ENCODE assay signal across 19 cellular contexts in genomic region chr22:33854724-33855123, GRCh38.
DNase-seq lines count a peak whose midpoint lies in the region; ATAC-seq and TF ChIP-seq lines count a peak whose summit lies in the region.
"Had no signal": no experiment of that assay in that cellular context is flagged by ENCODE, and none has a peak within 500 bp of the region (broad histone marks: within the 10 kb centered on the region; RNA-seq: fewer than 3 reads in every experiment).

No MANE protein-coding gene starts in this region.

- H3K4me3 Mint-ChIP-seq in CD8-positive, alpha-beta T cell: peak overlapping the region; percentile 63
- H3K4me3 Mint-ChIP-seq in effector memory CD8-positive, alpha-beta T cell: peak overlapping the region; percentile 88

- H3K27me3 Mint-ChIP-seq in CD8-positive, alpha-beta T cell (ENCODE audit: low read depth): no peaks in the 10 kb centered on the region
- no peaks in the 10 kb centered on the region for H3K27me3 Mint-ChIP-seq in effector memory CD8-positive, alpha-beta T cell

- TF ChIP-seq POLR2A in gastrocnemius medialis (IDR thresholded peaks at IDR 0.05): no peak

- H3K36me3 Mint-ChIP-seq in CD8-positive, alpha-beta T cell: no peaks in the 10 kb centered on the region
- H3K36me3 Mint-ChIP-seq in effector memory CD8-positive, alpha-beta T cell (ENCODE audit: insufficient read depth): no peaks in the 10 kb centered on the region

- H3K9me3 ChIP-seq in CD8-positive, alpha-beta T cell (ENCODE audit: low read length): no peaks in the 10 kb centered on the region
- H3K9me3 ChIP-seq in OCI-LY1 (ENCODE audit: low read length): no peaks in the 10 kb centered on the region
- H3K9me3 ChIP-seq in gastrocnemius medialis: no peaks in the 10 kb centered on the region

- H3K4me1 ChIP-seq in CD8-positive, alpha-beta T cell (ENCODE audit: insufficient read depth, low read length): no peaks in the 10 kb centered on the region
- H3K4me1 ChIP-seq in OCI-LY1 (ENCODE audit: insufficient read depth, low read length, severe bottlenecking) (peaks cover 23% of the 10 kb centered on the region), gastrocnemius medialis (peaks cover 31 to 37% of the 10 kb centered on the region in 2 donors)

- no peak for TF ChIP-seq CTCF in CD8-positive, alpha-beta T cell (IDR thresholded peaks at IDR 0.05)
- TF ChIP-seq CTCF in OCI-LY1 (IDR thresholded peaks at IDR 0.05; ENCODE audit: low read length) (no peak), gastrocnemius medialis (IDR thresholded peaks at IDR 0.05 in 4 of 5, conservative IDR thresholded peaks at IDR 0.05 in 1 of 5) (no peak)

- no peak overlapping the region for H3K27ac Mint-ChIP-seq in CD8-positive, alpha-beta T cell
- no peak overlapping the region for H3K27ac Mint-ChIP-seq in effector memory CD8-positive, alpha-beta T cell

- intact Hi-C loops in CD8-positive, alpha-beta T cell (cut with DNase I, micrococcal nuclease): no loop called here
- intact Hi-C loops in gastrocnemius medialis (cut with DNase I; ENCODE audit: low total_unique reads): no loop called here

- H2AFZ ChIP-seq in OCI-LY1 (ENCODE audit: low read length): no peak overlapping the region

- no peaks in the 10 kb centered on the region for H4K20me1 ChIP-seq in OCI-LY1 (ENCODE audit: insufficient read depth, low read length)

- no peaks in the 10 kb centered on the region for H3F3A ChIP-seq in OCI-LY1 (ENCODE audit: insufficient read depth, low read length)

- H3K36me3 ChIP-seq in CD8-positive, alpha-beta T cell (ENCODE audit: insufficient read depth, low read length): no peaks in the 10 kb centered on the region
- no peaks in the 10 kb centered on the region for H3K36me3 ChIP-seq in OCI-LY1 (ENCODE audit: insufficient read depth, low read length)
- H3K36me3 ChIP-seq in gastrocnemius medialis: no peaks in the 10 kb centered on the region

- H3K4me3 ChIP-seq in CD8-positive, alpha-beta T cell (ENCODE audit: low read depth, low read length): no peak overlapping the region
- no peak overlapping the region for H3K4me3 ChIP-seq in OCI-LY1 (ENCODE audit: low read depth, low read length, poor library complexity, severe bottlenecking)
- H3K4me3 ChIP-seq in gastrocnemius medialis: no peak overlapping the region

- H3K9me2 ChIP-seq in OCI-LY1 (ENCODE audit: low read depth, low read length): no peaks in the 10 kb centered on the region

- H3K79me2 ChIP-seq in OCI-LY1 (ENCODE audit: insufficient read depth, low read length): no peaks in the 10 kb centered on the region

- no peak for ATAC-seq in CD8-positive, alpha-beta T cell
- no peak for ATAC-seq in effector memory CD8-positive, alpha-beta T cell (replicated peaks)
- no peak for ATAC-seq in gastrocnemius medialis
- ATAC-seq: left cardiac atrium; right cardiac atrium; stimulated activated naive CD8-positive, alpha-beta T cell treated with anti-CD3 and anti-CD28 coated beads, Interleukin-15, Interleukin-2, amounts not matched to agents 100 U/mL and 50 U/mL, for 24 hours had no signal

- no peaks in the 10 kb centered on the region for H3K27me3 ChIP-seq in CD8-positive, alpha-beta T cell (ENCODE audit: insufficient read depth, low read length)
- H3K27me3 ChIP-seq in OCI-LY1 (ENCODE audit: insufficient read depth, low read length) (no peaks in the 10 kb centered on the region), gastrocnemius medialis (no peaks in the 10 kb centered on the region)

- H3K9ac ChIP-seq in OCI-LY1 (ENCODE audit: low read length): no peak overlapping the region

- in situ Hi-C loops in gastrocnemius medialis (cut with MboI; ENCODE audit: low sequenced_read_pairs in 4 of 4): no loop called here
- in situ Hi-C loops in G401 (cut with HindIII; ENCODE audit: low sequenced_read_pairs): no loop called here

- CTCF ChIA-PET in CD8-positive, alpha-beta T cell (lab: Charles Lee): no interaction called here

- H3K4me1 Mint-ChIP-seq in CD8-positive, alpha-beta T cell (ENCODE audit: low read depth): peaks cover 11% of the 10 kb centered on the region
- H3K4me1 Mint-ChIP-seq in effector memory CD8-positive, alpha-beta T cell (ENCODE audit: low read depth in 2 of 2): peaks cover 8 to 20% of the 10 kb centered on the region in 2 donors

- H3K4me2 ChIP-seq in OCI-LY1 (ENCODE audit: low read length): peak overlapping the region; percentile 71; the same call in 1 of the 2 replicates

- DNase-seq in CD8-positive, alpha-beta T cell: no peak
- no peak for DNase-seq in effector memory CD8-positive, alpha-beta T cell
- no peak for DNase-seq in gastrocnemius medialis
- no peak for DNase-seq in DMS153 (lab: John Stamatoyannopoulos, UW)
- no peak for DNase-seq in G401 (ENCODE audit: low spot score)
- DNase-seq in EL: no peak
- DNase-seq: activated CD4-positive, alpha-beta T cell treated with anti-CD3 and anti-CD28 coated beads, Interleukin-2, amount 50 U/mL, for 4 hours; activated naive CD4-positive, alpha-beta T cell treated with Interleukin-2 at 50 U/mL for 16 hours; aorta; foreskin fibroblast; KG1; left cardiac atrium; NCI-H1105; NCI-H82; nucleus accumbens; stimulated activated naive CD8-positive, alpha-beta T cell treated with anti-CD3 and anti-CD28 coated beads, Interleukin-15, Interleukin-2, amounts not matched to agents 100 U/mL and 50 U/mL, for 24 hours; trophoblast cell had no signal

- no peak overlapping the region for H3K27ac ChIP-seq in CD8-positive, alpha-beta T cell (ENCODE audit: low read depth, low read length)
- no peak overlapping the region for H3K27ac ChIP-seq in OCI-LY1 (ENCODE audit: low read depth, low read length, poor library complexity, severe bottlenecking)
- H3K27ac ChIP-seq in gastrocnemius medialis: peak overlapping the region; percentile 56 to 73 (median 72)

- POLR2A ChIA-PET in CD8-positive, alpha-beta T cell (lab: Charles Lee): no interaction called here

- peaks cover 6% of the 10 kb centered on the region for H3K9me3 Mint-ChIP-seq in CD8-positive, alpha-beta T cell
- H3K9me3 Mint-ChIP-seq in effector memory CD8-positive, alpha-beta T cell: no peaks in the 10 kb centered on the region

Comparison
In these comparisons a context has a peak if more than half of its experiments do, and no peak if none do; other contexts are left out.
1. H3K27ac ChIP-seq: peak in gastrocnemius medialis (4 of 4); none in CD8-positive, alpha-beta T cell (single experiment) and OCI-LY1 (single experiment).